15 cellular contexts compared by ENCODE assay signal in the genomic region with DNA sequence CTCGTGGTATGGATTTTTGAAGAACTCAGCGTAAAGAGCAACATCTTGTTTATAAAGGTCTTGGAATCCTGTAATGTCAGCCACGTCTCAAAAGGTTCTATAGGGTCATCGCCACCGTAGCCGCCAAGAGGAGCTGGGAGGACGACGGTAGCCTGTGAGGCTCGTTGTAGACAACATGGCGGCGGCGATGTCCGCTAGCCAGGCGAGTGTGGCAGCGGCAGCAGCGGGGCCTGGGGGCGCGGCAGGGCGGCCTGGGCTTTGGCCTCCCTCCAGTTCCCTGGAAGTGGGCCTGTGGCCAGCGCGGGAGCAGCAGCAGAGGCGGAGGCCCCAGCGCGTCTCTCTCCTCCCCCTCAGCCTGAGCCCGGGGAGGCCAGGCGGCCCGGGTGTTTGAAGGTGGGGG.
A peak's percentile ranks its signal among the peaks of the same experiment; 100 is the strongest.
DNase-seq lines count a peak whose midpoint lies in the region; ATAC-seq and TF ChIP-seq lines count a peak whose summit lies in the region.
"Had no signal": no experiment of that assay in that cellular context is flagged by ENCODE, and none has a peak within 500 bp of the region (broad histone marks: within the 10 kb centered on the region; RNA-seq: fewer than 3 reads in every experiment).

No MANE protein-coding gene starts in this region.

- ATAC-seq in HG03354 (IDR thresholded peaks at IDR 0.05; ENCODE audit: poor library complexity, severe bottlenecking, unreplicated experiment) (no peak), HG03097 (IDR thresholded peaks at IDR 0.05; ENCODE audit: low FRiP score, unreplicated experiment) (no peak)
- ATAC-seq: HepG2 had no signal

- no peak overlapping the region for H3K27ac ChIP-seq in coronary artery

- H3K4me3 ChIP-seq in coronary artery = no peak overlapping the region

- peak; percentile 43 for DNase-seq in NCI-H748 (lab: John Stamatoyannopoulos, UW; ENCODE audit: unreplicated experiment)
- no peak for DNase-seq in NCI-H748 treated with DMSO at 0.1 percent for 48 hours (lab: John Stamatoyannopoulos, UW)
- peak; percentile 32 for DNase-seq in NCI-H1105 (lab: John Stamatoyannopoulos, UW)
- DNase-seq in RPMI7951 (ENCODE audit: low read depth) = peak; percentile 72
- no peak for DNase-seq in coronary artery (ENCODE audit: low spot score)
- DNase-seq: CD4-positive, CD25-positive, alpha-beta regulatory T cell; DND-41; KBM-7; NCI-H1930; NCI-H69; OCI-M1; Right ventricle myocardium superior had no signal

- TF ChIP-seq CTCF in coronary artery (IDR thresholded peaks at IDR 0.05) = no peak

Comparison
In these comparisons a context has a peak if more than half of its experiments do, and no peak if none do; other contexts are left out.
1. DNase-seq: peak in NCI-H748 (single experiment), NCI-H1105 (single experiment) and RPMI7951 (single experiment); none in NCI-H748 treated with DMSO at 0.1 percent for 48 hours (single experiment) and coronary artery (single experiment).